In the genomic region with DNA sequence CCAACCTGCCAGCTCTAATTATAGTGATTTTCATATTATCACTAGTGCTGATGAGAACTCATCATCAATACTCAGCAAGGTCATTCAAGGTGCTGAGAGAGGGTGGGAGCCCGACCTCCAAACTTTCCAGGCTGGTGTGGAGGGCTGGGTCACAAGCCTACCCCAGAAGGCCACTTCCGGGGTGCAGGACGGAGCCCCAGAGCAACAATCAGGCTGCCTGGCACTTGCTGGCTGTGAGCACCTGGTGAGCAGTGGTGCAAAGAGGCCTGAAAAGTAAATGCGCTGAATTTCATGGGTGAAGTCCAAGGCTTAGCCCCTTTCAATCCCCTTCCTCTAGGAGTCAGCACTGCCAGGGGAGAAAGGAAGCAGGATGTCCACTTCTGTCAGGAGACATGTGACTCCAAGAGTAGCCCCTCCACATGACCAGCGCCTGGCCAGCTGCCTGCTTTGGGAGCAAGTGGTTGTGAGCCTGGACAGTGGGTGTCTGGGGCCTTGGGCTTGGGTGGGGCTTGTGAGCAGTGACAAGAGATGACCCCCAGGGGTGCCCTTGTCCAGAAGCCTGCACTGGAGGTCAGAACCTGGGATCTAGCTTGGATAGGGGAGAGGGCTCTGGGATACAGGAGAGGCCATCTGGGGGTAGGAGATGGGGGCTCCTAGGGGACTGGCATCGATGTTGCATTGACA, we compare ENCODE assay signal across 24 cellular contexts.
DNase-seq lines count a peak whose midpoint lies in the region; ATAC-seq and TF ChIP-seq lines count a peak whose summit lies in the region.
"Had no signal": no experiment of that assay in that cellular context is flagged by ENCODE, and none has a peak within 500 bp of the region (broad histone marks: within the 10 kb centered on the region; RNA-seq: fewer than 3 reads in every experiment).

No MANE protein-coding gene starts in this region.

- no peak overlapping the region for H3K27ac ChIP-seq in mesendoderm (ENCODE audit: low read depth, low read length)
- H3K27ac ChIP-seq: adrenal gland, right lobe of liver, upper lobe of right lung had no signal

- H4K8ac ChIP-seq in mesendoderm (ENCODE audit: low read depth, low read length), result no peak overlapping the region

- H3K4me3 ChIP-seq in mesendoderm (ENCODE audit: low read length), result no peak overlapping the region
- H3K4me3 ChIP-seq: adrenal gland, right lobe of liver, upper lobe of right lung had no signal

- H3K18ac ChIP-seq in mesendoderm (ENCODE audit: low read length), result no peak overlapping the region

- no peak overlapping the region for H3K56ac ChIP-seq in mesendoderm (ENCODE audit: low read length)

- TF ChIP-seq CTCF in GM12872 (IDR thresholded peaks at IDR 0.05; ENCODE audit: insufficient read depth, low read depth, low read length), result 0 out of 3 replicates have a peak, but pooled peaks have one; percentile 4

- DNase-seq in Ammon's horn (ENCODE audit: low spot score) (peak; percentile 61), RPMI8226 (peak; percentile 84), mesendoderm (peak; percentile 7), amniotic stem cell (lab: John Stamatoyannopoulos, UW) (no peak), cerebellar nuclear complex (lab: John Stamatoyannopoulos, UW) (no peak), 8988T (no peak)
- DNase-seq: activated CD4-positive, CD25-positive, alpha-beta regulatory T cell; activated naive CD4-positive, alpha-beta T cell treated with anti-CD3 and anti-CD28 coated beads for 36 hours; Calu3; DND-41; glutamatergic neuron; KG1; NCI-H1694 treated with DMSO at 0.1 percent for 48 hours; NCI-H2171; NCI-H510A treated with DMSO at 0.1 percent for 48 hours; right lobe of liver; SHP77; stimulated activated CD4-positive, alpha-beta T cell treated with anti-CD3 and anti-CD28 coated beads, Interleukin-12 subunit alpha, Interleukin-12 subunit beta, amount 100 ng/mL, for 4 hours; stimulated activated CD4-positive, alpha-beta T cell treated with anti-CD3 and anti-CD28 coated beads, Interleukin-4, amount 100 ng/mL, for 24 hours; upper lobe of right lung had no signal

- H2BK5ac ChIP-seq in mesendoderm (ENCODE audit: low read length), result no peak overlapping the region

- ATAC-seq in GM18519 (IDR thresholded peaks at IDR 0.05; ENCODE audit: low FRiP score, unreplicated experiment), result no peak
- ATAC-seq: right lobe of liver; stimulated activated effector memory CD8-positive, alpha-beta T cell treated with anti-CD3 and anti-CD28 coated beads, Interleukin-12 subunit alpha, Interleukin-12 subunit beta, amount 100 ng/mL, for 72 hours; upper lobe of right lung had no signal

- H3K4me1 ChIP-seq in mesendoderm (ENCODE audit: control insufficient read depth, low read depth, low read length), result peaks cover 2% of the 10 kb centered on the region
- H3K4me1 ChIP-seq: right lobe of liver had no signal

- H2BK120ac ChIP-seq in mesendoderm (ENCODE audit: low read depth, low read length), result no peak overlapping the region

- no peak overlapping the region for H3K23ac ChIP-seq in mesendoderm (ENCODE audit: low read length)

- no peak overlapping the region for H2AK5ac ChIP-seq in mesendoderm (ENCODE audit: low read length)

- no peak overlapping the region for H4K5ac ChIP-seq in mesendoderm (ENCODE audit: low read length)

- H3K4me2 ChIP-seq in mesendoderm (ENCODE audit: low read length), result no peak overlapping the region

- no peaks in the 10 kb centered on the region for H3K79me1 ChIP-seq in mesendoderm (ENCODE audit: low read length)

- H3K27me3 ChIP-seq in mesendoderm (ENCODE audit: insufficient read depth, low read length, poor library complexity), result no peaks in the 10 kb centered on the region
- H3K27me3 ChIP-seq: adrenal gland, right lobe of liver, upper lobe of right lung had no signal

- H2BK15ac ChIP-seq in mesendoderm (replicated peaks; ENCODE audit: low read depth), result no peak overlapping the region

- H3K79me2 ChIP-seq in mesendoderm (ENCODE audit: control insufficient read depth, insufficient read depth, low read length), result no peaks in the 10 kb centered on the region

- no peak overlapping the region for H3K9ac ChIP-seq in mesendoderm (ENCODE audit: low read length)

- H3K4ac ChIP-seq in mesendoderm (ENCODE audit: low read depth, low read length), result no peak overlapping the region

- no CpG with 5 or more reads among the region's 6 CpGs for WGBS in mesendoderm (ENCODE audit: extremely low coverage, insufficient coverage, low lambda C conversion rate)

- no peaks in the 10 kb centered on the region for H3K36me3 ChIP-seq in mesendoderm (ENCODE audit: control insufficient read depth, insufficient read depth, low read length)
- H3K36me3 ChIP-seq: adrenal gland, right lobe of liver, upper lobe of right lung had no signal

Comparison
In these comparisons a context has a peak if more than half of its experiments do, and no peak if none do; other contexts are left out.
1. DNase-seq: peak in Ammon's horn (single experiment), RPMI8226 (single experiment) and mesendoderm (single experiment); none in amniotic stem cell (single experiment), cerebellar nuclear complex (0 of 2) and 8988T (single experiment).